18 cellular contexts compared by ENCODE assay signal in the genomic region with DNA sequence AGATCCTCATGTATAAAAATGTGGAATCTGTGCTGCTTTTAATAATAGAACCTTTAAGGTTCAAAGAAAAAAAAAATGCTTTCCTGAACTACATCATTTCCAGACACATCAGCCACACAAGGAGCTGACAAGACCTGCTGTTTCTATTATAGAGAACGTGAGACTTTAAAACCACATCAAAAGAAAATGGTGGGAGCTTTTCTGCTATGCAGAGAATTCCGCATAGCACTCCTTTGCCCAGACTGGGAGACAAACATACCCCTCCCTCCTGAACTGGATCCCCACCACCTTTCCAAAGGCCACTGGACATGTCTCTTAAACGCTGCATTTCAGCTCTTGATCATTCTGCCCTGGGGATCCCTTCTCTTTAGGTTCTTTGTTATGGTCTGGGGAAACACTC. TPM values are rescaled to one million over a fixed set of nuclear protein-coding genes. Genes with fewer than 3 reads are reported as not detected.
DNase-seq lines count a peak whose midpoint lies in the region; ATAC-seq and TF ChIP-seq lines count a peak whose summit lies in the region.
"Had no signal": no experiment of that assay in that cellular context is flagged by ENCODE, and none has a peak within 500 bp of the region (broad histone marks: within the 10 kb centered on the region; RNA-seq: fewer than 3 reads in every experiment).

No MANE protein-coding gene starts in this region.

- H2BK120ac ChIP-seq in mesendoderm (ENCODE audit: low read depth, low read length), result no peak overlapping the region

- H2AK5ac ChIP-seq in mesendoderm (ENCODE audit: low read length), result no peak overlapping the region

- H3K9ac ChIP-seq in mesendoderm (ENCODE audit: low read length), result no peak overlapping the region

- H3K4me2 ChIP-seq in OCI-LY7 (ENCODE audit: low read length) (no peak overlapping the region), mesendoderm (ENCODE audit: low read length) (no peak overlapping the region)

- no peak overlapping the region for H2BK15ac ChIP-seq in mesendoderm (replicated peaks; ENCODE audit: low read depth)

- no peak overlapping the region for H2BK5ac ChIP-seq in mesendoderm (ENCODE audit: low read length)

- no peaks in the 10 kb centered on the region for H3K9me3 Mint-ChIP-seq in activated T-cell treated with anti-CD3 and anti-CD28 coated beads, Interleukin-2, amount 50 U/mL, for 24 hours
- H3K9me3 Mint-ChIP-seq in naive thymus-derived CD4-positive, alpha-beta T cell, result peaks cover 0 to 1% (median 0%) of the 10 kb centered on the region in 11 donors

- H4K20me1 ChIP-seq in OCI-LY7 (ENCODE audit: insufficient read depth, low read length), result no peaks in the 10 kb centered on the region

- peaks cover 96% of the 10 kb centered on the region for H3K36me3 Mint-ChIP-seq in activated T-cell treated with anti-CD3 and anti-CD28 coated beads, Interleukin-2, amount 50 U/mL, for 24 hours (ENCODE audit: low read depth)
- H3K36me3 Mint-ChIP-seq in naive thymus-derived CD4-positive, alpha-beta T cell, result peaks cover 0 to 38% (median 25%) of the 10 kb centered on the region in 5 donors

- no peaks in the 10 kb centered on the region for H3K79me2 ChIP-seq in OCI-LY7 (ENCODE audit: insufficient read depth, low read depth, low read length)
- H3K79me2 ChIP-seq in mesendoderm (ENCODE audit: control insufficient read depth, insufficient read depth, low read length), result no peaks in the 10 kb centered on the region

- no peaks in the 10 kb centered on the region for H3K9me3 ChIP-seq in OCI-LY7 (ENCODE audit: low read length)
- H3K9me3 ChIP-seq in naive thymus-derived CD4-positive, alpha-beta T cell (ENCODE audit: control insufficient read depth in 2 of 3, low read length in 3 of 3), result no peaks in the 10 kb centered on the region
- H3K9me3 ChIP-seq: SJCRH30 had no signal

- no peak for DNase-seq in activated T-cell treated with anti-CD3 and anti-CD28 coated beads, Interleukin-2, amount 50 U/mL, for 24 hours
- no peak for DNase-seq in activated T-cell treated with anti-CD3 and anti-CD28 coated beads, Interleukin-2, amount 50 U/mL, for 48 hours
- DNase-seq in OCI-LY7 (ENCODE audit: low spot score), result no peak
- peak; percentile 16 for DNase-seq in astrocyte of the hippocampus (ENCODE audit: low read depth, low spot score)
- no peak for DNase-seq in naive thymus-derived CD4-positive, alpha-beta T cell
- no peak for DNase-seq in H7
- no peak for DNase-seq in mesendoderm
- no peak for DNase-seq in NCI-H748 treated with DMSO at 0.1 percent for 48 hours (lab: John Stamatoyannopoulos, UW)
- DNase-seq: GF-D8, Kasumi-1, NCI-H1105 treated with DMSO at 0.1 percent for 48 hours, NCI-H187, NCI-H345, NCI-H526, OCI-M1, SJCRH30 had no signal

- POLR2A ChIA-PET in OCI-LY7 (lab: Charles Lee), result interaction anchor here (0.7 to 0.8 kb wide), 2 partner anchors 21 to 132 kb away, joined by 3 to 4 read pairs; no protein-coding TSS in a partner anchor
- POLR2A ChIA-PET in naive thymus-derived CD4-positive, alpha-beta T cell (lab: Charles Lee), result interaction anchor here (0.5 to 1.0 kb wide), 2 partner anchors 42 to 147 kb away, joined by 3 read pairs; partner anchors contain the start of gene TRIT1

- no peaks in the 10 kb centered on the region for H3K9me2 ChIP-seq in OCI-LY7 (ENCODE audit: insufficient read depth, low read length)

- H4K5ac ChIP-seq in mesendoderm (ENCODE audit: low read length), result no peak overlapping the region

- TF ChIP-seq CTCF in OCI-LY7 (conservative IDR thresholded peaks at IDR 0.05; ENCODE audit: low read length), result no peak

- no peak overlapping the region for H3K4me3 Mint-ChIP-seq in activated T-cell treated with anti-CD3 and anti-CD28 coated beads, Interleukin-2, amount 50 U/mL, for 24 hours
- peak overlapping the region in 4 of 10 donors; percentile 34 to 73 (median 56) for H3K4me3 Mint-ChIP-seq in naive thymus-derived CD4-positive, alpha-beta T cell

- H3K27ac ChIP-seq in OCI-LY7 (ENCODE audit: low read depth, low read length, poor library complexity, severe bottlenecking), result no peak overlapping the region
- no peak overlapping the region for H3K27ac ChIP-seq in naive thymus-derived CD4-positive, alpha-beta T cell (ENCODE audit: low read depth, low read length)
- no peak overlapping the region for H3K27ac ChIP-seq in mesendoderm (ENCODE audit: low read depth, low read length)
- H3K27ac ChIP-seq: 22Rv1, RWPE1, SJCRH30 had no signal

- no peak overlapping the region for H3K56ac ChIP-seq in mesendoderm (ENCODE audit: low read length)

- H3K27me3 Mint-ChIP-seq in activated T-cell treated with anti-CD3 and anti-CD28 coated beads, Interleukin-2, amount 50 U/mL, for 24 hours, result no peaks in the 10 kb centered on the region
- H3K27me3 Mint-ChIP-seq in naive thymus-derived CD4-positive, alpha-beta T cell, result no peaks in the 10 kb centered on the region

- peaks cover 2% of the 10 kb centered on the region for H3K79me1 ChIP-seq in mesendoderm (ENCODE audit: low read length)

- H3K18ac ChIP-seq in mesendoderm (ENCODE audit: low read length), result no peak overlapping the region

- H3K4ac ChIP-seq in mesendoderm (ENCODE audit: low read depth, low read length), result no peak overlapping the region

- no peaks in the 10 kb centered on the region for H3K27me3 ChIP-seq in naive thymus-derived CD4-positive, alpha-beta T cell (ENCODE audit: control insufficient read depth in 2 of 2, insufficient read depth in 2 of 2, low read length in 2 of 2)
- H3K27me3 ChIP-seq in H7 (ENCODE audit: control insufficient read depth, insufficient read depth, low read length) (no peaks in the 10 kb centered on the region), mesendoderm (ENCODE audit: insufficient read depth, low read length, poor library complexity) (no peaks in the 10 kb centered on the region)
- H3K27me3 ChIP-seq: SJCRH30 had no signal

- H3K4me1 ChIP-seq in OCI-LY7 (ENCODE audit: insufficient read depth, low read length, poor library complexity, severe bottlenecking), result peaks cover 14% of the 10 kb centered on the region
- H3K4me1 ChIP-seq in naive thymus-derived CD4-positive, alpha-beta T cell (ENCODE audit: control insufficient read depth in 2 of 2, insufficient read depth in 2 of 2, low read length in 2 of 2), result peaks cover 43 to 64% of the 10 kb centered on the region in 2 donors
- H3K4me1 ChIP-seq in mesendoderm (ENCODE audit: control insufficient read depth, low read depth, low read length), result no peaks in the 10 kb centered on the region

- CTCF ChIA-PET in OCI-LY7 (lab: Charles Lee; ENCODE audit: unreplicated experiment), result interaction anchor here (0.8 kb wide), 1 partner anchor 61 kb away, joined by 3 read pairs; no protein-coding TSS in a partner anchor
- CTCF ChIA-PET in naive thymus-derived CD4-positive, alpha-beta T cell (lab: Charles Lee), result no interaction called here

- no peak overlapping the region for H2AFZ ChIP-seq in OCI-LY7 (ENCODE audit: low read length)

- H3K36me3 ChIP-seq in OCI-LY7 (ENCODE audit: insufficient read depth, low read length) (peaks cover 91% of the 10 kb centered on the region), H7 (replicated peaks; ENCODE audit: control insufficient read depth, insufficient read depth, low read length) (peaks cover 26% of the 10 kb centered on the region), mesendoderm (ENCODE audit: control insufficient read depth, insufficient read depth, low read length) (peaks cover 5% of the 10 kb centered on the region)
- peaks cover 0 to 4% (median 0%) of the 10 kb centered on the region in 3 experiments for H3K36me3 ChIP-seq in naive thymus-derived CD4-positive, alpha-beta T cell (ENCODE audit: control insufficient read depth in 2 of 3, insufficient read depth in 3 of 3, low read length in 3 of 3)

- ATAC-seq in naive thymus-derived CD4-positive, alpha-beta T cell, result no peak

- H3K27ac Mint-ChIP-seq in activated T-cell treated with anti-CD3 and anti-CD28 coated beads, Interleukin-2, amount 50 U/mL, for 24 hours, result peak overlapping the region; percentile 34
- H3K27ac Mint-ChIP-seq in naive thymus-derived CD4-positive, alpha-beta T cell, result peak overlapping the region in 8 of 9 donors; percentile 48 to 96 (median 86)

- no CpG with 5 or more reads among the region's 3 CpGs for WGBS in mesendoderm (ENCODE audit: extremely low coverage, insufficient coverage, low lambda C conversion rate)

- H3K4me3 ChIP-seq in OCI-LY7 (ENCODE audit: low read depth, low read length, poor library complexity, severe bottlenecking) (no peak overlapping the region), H7 (ENCODE audit: insufficient read depth, low read depth, low read length) (no peak overlapping the region), mesendoderm (ENCODE audit: low read length) (no peak overlapping the region)
- H3K4me3 ChIP-seq in naive thymus-derived CD4-positive, alpha-beta T cell (ENCODE audit: low read length), result no peak overlapping the region
- H3K4me3 ChIP-seq: SJCRH30 had no signal

- no peak overlapping the region for H3K23ac ChIP-seq in mesendoderm (ENCODE audit: low read length)

- H4K8ac ChIP-seq in mesendoderm (ENCODE audit: low read depth, low read length), result no peak overlapping the region

- BruUV-seq in OCI-LY7 (replicated peaks; lab: Mats Ljungman, UMichigan), result TSS peak; percentile 57

- intact Hi-C loops in OCI-LY7 (cut with micrococcal nuclease; ENCODE audit: unreplicated experiment), result no loop called here
- intact Hi-C loops in naive thymus-derived CD4-positive, alpha-beta T cell (cut with micrococcal nuclease), result no loop called here

- H3K4me1 Mint-ChIP-seq in activated T-cell treated with anti-CD3 and anti-CD28 coated beads, Interleukin-2, amount 50 U/mL, for 24 hours (ENCODE audit: low read depth), result peaks cover 53% of the 10 kb centered on the region
- H3K4me1 Mint-ChIP-seq in naive thymus-derived CD4-positive, alpha-beta T cell, result peaks cover 37 to 74% (median 63%) of the 10 kb centered on the region in 7 donors

RNA-seq across cellular contexts. Expression of gene TRIT1, which starts 41.9 kb away (rescaled TPM):
- 24.8 and 29.6 TPM in 2 replicates for total RNA-seq in OCI-LY7 (2014; rRNA removed; shearing (Covaris generic))
- total RNA-seq in OCI-LY7 (2022), result 22.6 and 22.9 TPM in 2 replicates
- total RNA-seq in naive thymus-derived CD4-positive, alpha-beta T cell, result 10 to 100 TPM; 12.4 to 21.7 (median 19.5) TPM
- 10 to 100 TPM in 1 of 2 donors, 1 to 10 TPM in 1; 8.2 to 14.5 TPM for polyA plus RNA-seq in naive thymus-derived CD4-positive, alpha-beta T cell
- 57.0 and 77.0 TPM in 2 replicates for total RNA-seq in H7 (2014; rRNA removed; shearing (Covaris generic))
- 27.2 TPM for polyA plus RNA-seq in mesendoderm (2013, experiment 1 of 2)
- polyA plus RNA-seq in mesendoderm (2013, experiment 2 of 2), result 29.5 TPM

RNA-seq across cellular contexts. Expression of gene BMP8B, which starts 52.8 kb away (rescaled TPM):
- total RNA-seq in OCI-LY7 (2014; rRNA removed; shearing (Covaris generic)), result 0.05 TPM in 1 of 2 replicates, not detected in the other
- total RNA-seq in OCI-LY7 (2022), result 0.24 and 0.34 TPM in 2 replicates
- 1 to 10 TPM in 1 of 5 experiments, under 1 TPM in 4; 0.16 to 1.4 (median 0.17) TPM for total RNA-seq in naive thymus-derived CD4-positive, alpha-beta T cell
- polyA plus RNA-seq in naive thymus-derived CD4-positive, alpha-beta T cell, result under 1 TPM; 0.05 to 0.09 TPM
- total RNA-seq in H7 (2014; rRNA removed; shearing (Covaris generic)), result 0.24 and 0.37 TPM in 2 replicates
- 0.06 TPM for polyA plus RNA-seq in mesendoderm (2013, experiment 1 of 2)
- 0.07 TPM for polyA plus RNA-seq in mesendoderm (2013, experiment 2 of 2)
